In the genomic region with DNA sequence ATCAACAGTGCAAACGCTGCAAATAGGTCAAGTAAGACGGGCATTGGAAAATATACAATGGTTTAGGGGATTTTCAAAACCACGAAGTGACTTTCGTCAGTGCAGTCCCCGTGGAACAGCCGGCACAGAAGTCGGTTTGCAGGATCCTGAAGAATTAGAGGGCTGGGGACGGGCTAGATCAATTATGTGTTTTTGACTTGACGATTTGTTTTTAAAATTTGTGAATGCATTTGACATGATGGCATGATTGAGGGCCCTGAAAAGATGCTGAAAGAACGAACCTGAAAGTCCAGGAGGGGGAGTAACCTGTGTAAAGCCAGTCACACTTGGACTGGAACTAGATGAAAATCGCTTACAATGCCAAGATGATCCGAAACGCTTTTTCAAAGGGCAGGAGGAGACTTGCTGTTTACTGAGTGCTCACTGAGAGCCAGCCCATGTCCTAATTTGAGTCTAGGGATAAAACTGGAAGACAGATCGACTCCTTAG, we compare ENCODE assay signal across 8 cellular contexts. TPM values are rescaled to one million over a fixed set of nuclear protein-coding genes. Genes with fewer than 3 reads are reported as not detected.
DNase-seq lines count a peak whose midpoint lies in the region; FAIRE-seq and TF ChIP-seq lines count a peak whose summit lies in the region.

No MANE protein-coding gene starts in this region.

- H3K36me3 ChIP-seq in SU-DHL-6 (ENCODE audit: low read length) = no peaks in the 10 kb centered on the region; the same call in 1 of the 2 replicates

- H3K4me2 ChIP-seq in SU-DHL-6 (ENCODE audit: low read depth, low read length, poor library complexity, severe bottlenecking) = peak overlapping the region; percentile 57

- no peak for TF ChIP-seq CTCF in HFF-Myc (IDR thresholded peaks at IDR 0.05; ENCODE audit: low read depth, low read length, missing control alignments)
- no peak for TF ChIP-seq CTCF in SU-DHL-6 (IDR thresholded peaks at IDR 0.05; ENCODE audit: insufficient read depth, low read length, poor library complexity, severe bottlenecking)
- TF ChIP-seq CTCF in fibroblast of the aortic adventitia (IDR thresholded peaks at IDR 0.05; ENCODE audit: insufficient read depth, low read length) = no peak
- no peak for TF ChIP-seq CTCF in osteocyte (IDR thresholded peaks at IDR 0.05)

- peaks cover 23% of the 10 kb centered on the region for H3K4me1 Mint-ChIP-seq in osteocyte (ENCODE audit: unreplicated experiment)

- H3K9me3 Mint-ChIP-seq in osteocyte (ENCODE audit: unreplicated experiment) = peaks cover 10% of the 10 kb centered on the region

- no peaks in the 10 kb centered on the region for H3K27me3 ChIP-seq in SU-DHL-6 (ENCODE audit: low read length)

- H3K9me3 ChIP-seq in SU-DHL-6 (ENCODE audit: insufficient read depth, low read length) = no peaks in the 10 kb centered on the region

- H3K27ac ChIP-seq in SU-DHL-6 (ENCODE audit: low read depth, low read length) = no peak overlapping the region

- H3K4me3 Mint-ChIP-seq in osteocyte (ENCODE audit: unreplicated experiment) = peak overlapping the region; percentile 91

- FAIRE-seq in RCC 7860 (lab: Jason Lieb, UNC) = no peak

- H3F3A ChIP-seq in SU-DHL-6 (ENCODE audit: insufficient read depth) = peaks cover 19% of the 10 kb centered on the region

- peak overlapping the region; percentile 76 for H2AFZ ChIP-seq in SU-DHL-6 (ENCODE audit: low read depth, low read length, severe bottlenecking)

- no peaks in the 10 kb centered on the region for H3K36me3 Mint-ChIP-seq in osteocyte (ENCODE audit: unreplicated experiment)

- peak overlapping the region; percentile 76 for H3K9ac ChIP-seq in SU-DHL-6 (ENCODE audit: low read length)

- H3K4me3 ChIP-seq in HFF-Myc (replicated peaks; ENCODE audit: low read depth, low read length) = peak overlapping the region; percentile 90
- peak overlapping the region; percentile 50 for H3K4me3 ChIP-seq in SU-DHL-6 (ENCODE audit: insufficient read depth, low read length, poor library complexity, severe bottlenecking)
- H3K4me3 ChIP-seq in fibroblast of the aortic adventitia (ENCODE audit: low read depth, low read length) = peak overlapping the region; percentile 85

- H3K27ac Mint-ChIP-seq in osteocyte (ENCODE audit: unreplicated experiment) = peak overlapping the region; percentile 94

- H3K27me3 Mint-ChIP-seq in osteocyte (ENCODE audit: unreplicated experiment) = no peaks in the 10 kb centered on the region

- H3K9me2 ChIP-seq in SU-DHL-6 (replicated peaks; ENCODE audit: insufficient read depth, low read length) = no peaks in the 10 kb centered on the region

- H4K20me1 ChIP-seq in SU-DHL-6 (ENCODE audit: low read depth, low read length) = peaks cover 5% of the 10 kb centered on the region; the same call in 1 of the 2 replicates

- peaks cover 3% of the 10 kb centered on the region; the same call in 1 of the 2 replicates for H3K79me2 ChIP-seq in SU-DHL-6 (ENCODE audit: insufficient read depth, low read length)

- DNase-seq in ELR (ENCODE audit: low read depth) (peak; percentile 59), HFF-Myc (ENCODE audit: extremely low read depth, low read depth) (no peak), fibroblast of the aortic adventitia (ENCODE audit: low read depth) (no peak), osteocyte (ENCODE audit: extremely low spot score, unreplicated experiment) (no peak), activated gamma-delta T cell treated with Interleukin-2 at 50 U/mL for 16 hours (no peak), SW480 (ENCODE audit: low spot score) (no peak), RCC 7860 (ENCODE audit: low spot score) (no peak)

RNA-seq across cellular contexts. Expression of a gene that starts 8.9 kb away (rescaled TPM):
- 17.1 and 26.3 TPM in 2 replicates for total RNA-seq in fibroblast of the aortic adventitia (ENCODE audit: low replicate concordance)
- total RNA-seq in osteocyte = 14.3 and 14.5 TPM in 2 replicates
